In genomic region chr15:57640935-57641682, GRCh38 we compare ENCODE assay signal across 8 cellular contexts. TPM values are rescaled to one million over a fixed set of nuclear protein-coding genes. Genes with fewer than 3 reads are reported as not detected.
DNase-seq lines count a peak whose midpoint lies in the region; ATAC-seq, FAIRE-seq and TF ChIP-seq lines count a peak whose summit lies in the region.

No MANE protein-coding gene starts in this region.

- H3K4me1 Mint-ChIP-seq in activated CD4-positive, alpha-beta memory T cell treated with anti-CD3 and anti-CD28 coated beads for 36 hours (ENCODE audit: low read depth): peaks cover 6% of the 10 kb centered on the region
- H3K4me1 Mint-ChIP-seq in activated CD4-positive, alpha-beta memory T cell treated with anti-CD3 and anti-CD28 coated beads, Interleukin-2, amount 10 ng/mL, durations not matched to agents 7 days and 5 days: no peaks in the 10 kb centered on the region

- H3K9me3 ChIP-seq in HepG2 (ENCODE audit: low read length): no peaks in the 10 kb centered on the region

- no peak overlapping the region for H3K4me3 ChIP-seq in LNCaP clone FGC (ENCODE audit: low read depth, low read length)
- H3K4me3 ChIP-seq in astrocyte of the spinal cord (ENCODE audit: low read depth, low read length): no peak overlapping the region
- H3K4me3 ChIP-seq in HepG2 (replicated peaks in 1 of 3; ENCODE audit: insufficient read depth in 1 of 3, low read depth in 2 of 3, low read length in 3 of 3): no peak overlapping the region

- H4K20me1 ChIP-seq in HepG2 (ENCODE audit: insufficient read depth, low read length): no peaks in the 10 kb centered on the region

- H3K27me3 Mint-ChIP-seq in activated CD4-positive, alpha-beta memory T cell treated with anti-CD3 and anti-CD28 coated beads for 36 hours: peaks cover 3% of the 10 kb centered on the region
- H3K27me3 Mint-ChIP-seq in activated CD4-positive, alpha-beta memory T cell treated with anti-CD3 and anti-CD28 coated beads, Interleukin-2, amount 10 ng/mL, durations not matched to agents 7 days and 5 days: peaks cover 12% of the 10 kb centered on the region

- intact Hi-C loops in activated CD4-positive, alpha-beta memory T cell treated with anti-CD3 and anti-CD28 coated beads for 36 hours (cut with micrococcal nuclease): loop anchor here (5.0 to 10.0 kb wide), 2 partner anchors 79 to 224 kb away; no protein-coding TSS in a partner anchor
- intact Hi-C loops in HepG2 (cut with micrococcal nuclease; ENCODE audit: unreplicated experiment): loop anchor here (2.0 kb wide), 1 partner anchor 80 kb away; no protein-coding TSS in a partner anchor

- ATAC-seq in HepG2 (peak; percentile 83), GM18498 (IDR thresholded peaks at IDR 0.05; ENCODE audit: unreplicated experiment) (no peak), GM18511 (IDR thresholded peaks at IDR 0.05; ENCODE audit: unreplicated experiment) (no peak)

- no peaks in the 10 kb centered on the region for H3K9me3 Mint-ChIP-seq in activated CD4-positive, alpha-beta memory T cell treated with anti-CD3 and anti-CD28 coated beads for 36 hours
- no peaks in the 10 kb centered on the region for H3K9me3 Mint-ChIP-seq in activated CD4-positive, alpha-beta memory T cell treated with anti-CD3 and anti-CD28 coated beads, Interleukin-2, amount 10 ng/mL, durations not matched to agents 7 days and 5 days

- FAIRE-seq in HepG2 (lab: Jason Lieb, UNC): peak; percentile 42

- no peak for TF ChIP-seq POLR2A in HepG2 (IDR thresholded peaks at IDR 0.05; ENCODE audit: insufficient read depth in 1 of 2, low read depth in 2 of 2, low read length in 2 of 2)

- CTCF ChIA-PET in activated CD4-positive, alpha-beta memory T cell treated with anti-CD3 and anti-CD28 coated beads for 36 hours (lab: Charles Lee): interaction anchor here (0.6 to 3.2 kb wide), 8 partner anchors 9 to 220 kb away, joined by 3 to 8 read pairs (median 6); no protein-coding TSS in a partner anchor
- CTCF ChIA-PET in activated CD4-positive, alpha-beta memory T cell treated with anti-CD3 and anti-CD28 coated beads, Interleukin-2, amount 10 ng/mL, durations not matched to agents 7 days and 5 days (lab: Charles Lee): interaction anchor here (0.8 to 2.1 kb wide), 7 partner anchors 9 to 220 kb away, joined by 3 to 8 read pairs (median 4); partner anchors contain the start of gene POLR2M
- CTCF ChIA-PET in HepG2 (lab: Yijun Ruan, JAX; ENCODE audit: low intra/inter-chr PET ratio, low total read pairs): interaction anchor here (0.9 kb wide), 1 partner anchor 81 kb away, joined by 4 read pairs; no protein-coding TSS in a partner anchor

- in situ Hi-C loops in astrocyte of the spinal cord (cut with HindIII; ENCODE audit: low sequenced_read_pairs) (no loop called here), HepG2 (cut with HindIII; ENCODE audit: extremely low pct_ligation_motif_present, low pct_unique_long_range_greater_than_20kb) (no loop called here)

- POLR2A ChIA-PET in activated CD4-positive, alpha-beta memory T cell treated with anti-CD3 and anti-CD28 coated beads for 36 hours (lab: Charles Lee): no interaction called here
- POLR2A ChIA-PET in activated CD4-positive, alpha-beta memory T cell treated with anti-CD3 and anti-CD28 coated beads, Interleukin-2, amount 10 ng/mL, durations not matched to agents 7 days and 5 days (lab: Charles Lee): interaction anchor here (0.7 kb wide), 1 partner anchor 66 kb away, joined by 3 read pairs; the partner anchor contains the start of gene POLR2M
- POLR2A ChIA-PET in HepG2 (lab: Yijun Ruan, JAX): no interaction called here

- H3K4me1 ChIP-seq in HepG2 (ENCODE audit: insufficient read depth, low read length): no peaks in the 10 kb centered on the region

- H3K36me3 ChIP-seq in HepG2 (replicated peaks in 1 of 2; ENCODE audit: control insufficient read depth in 1 of 2, insufficient read depth in 2 of 2, low read length in 2 of 2): no peaks in the 10 kb centered on the region

- H3K9ac ChIP-seq in HepG2 (ENCODE audit: insufficient read depth, low read depth, low read length): no peak overlapping the region

- BruUV-seq in HepG2 (replicated peaks; lab: Mats Ljungman, UMichigan): no TSS peak

- no peak overlapping the region for H2AFZ ChIP-seq in HepG2 (ENCODE audit: low read length)

- no peak overlapping the region for H3K4me2 ChIP-seq in HepG2 (ENCODE audit: low read depth, low read length)

- H3K27ac Mint-ChIP-seq in activated CD4-positive, alpha-beta memory T cell treated with anti-CD3 and anti-CD28 coated beads for 36 hours: no peak overlapping the region
- no peak overlapping the region for H3K27ac Mint-ChIP-seq in activated CD4-positive, alpha-beta memory T cell treated with anti-CD3 and anti-CD28 coated beads, Interleukin-2, amount 10 ng/mL, durations not matched to agents 7 days and 5 days

- no peaks in the 10 kb centered on the region for H3K36me3 Mint-ChIP-seq in activated CD4-positive, alpha-beta memory T cell treated with anti-CD3 and anti-CD28 coated beads for 36 hours
- no peaks in the 10 kb centered on the region for H3K36me3 Mint-ChIP-seq in activated CD4-positive, alpha-beta memory T cell treated with anti-CD3 and anti-CD28 coated beads, Interleukin-2, amount 10 ng/mL, durations not matched to agents 7 days and 5 days (ENCODE audit: low read depth)

- TF ChIP-seq RAD21 in HepG2 (CRISPR knock-in tag; IDR thresholded peaks at IDR 0.05): no peak

- H3K4me3 Mint-ChIP-seq in activated CD4-positive, alpha-beta memory T cell treated with anti-CD3 and anti-CD28 coated beads for 36 hours: no peak overlapping the region
- no peak overlapping the region for H3K4me3 Mint-ChIP-seq in activated CD4-positive, alpha-beta memory T cell treated with anti-CD3 and anti-CD28 coated beads, Interleukin-2, amount 10 ng/mL, durations not matched to agents 7 days and 5 days

- DNase-seq in activated CD4-positive, alpha-beta memory T cell treated with anti-CD3 and anti-CD28 coated beads for 36 hours: peak; percentile 29
- DNase-seq in activated CD4-positive, alpha-beta memory T cell treated with anti-CD3 and anti-CD28 coated beads, Interleukin-2, amount 10 ng/mL, durations not matched to agents 7 days and 5 days: no peak
- DNase-seq in LNCaP clone FGC (ENCODE audit: low read depth) (no peak), astrocyte of the spinal cord (ENCODE audit: low read depth, low spot score) (peak; percentile 29), HepG2 (ENCODE audit: low spot score) (peak; percentile 26), HK-2 (ENCODE audit: unreplicated experiment) (no peak)

- H3K79me2 ChIP-seq in HepG2 (ENCODE audit: insufficient read depth, low read length): no peaks in the 10 kb centered on the region

- TF ChIP-seq CTCF in LNCaP clone FGC (IDR thresholded peaks at IDR 0.05; ENCODE audit: control insufficient read depth, extremely low read depth, insufficient read depth) (peak; percentile 76), astrocyte of the spinal cord (IDR thresholded peaks at IDR 0.05; ENCODE audit: low read depth, low read length) (peak; percentile 49), HepG2 (CRISPR knock-in tag; IDR thresholded peaks at IDR 0.05) (peak; percentile 42)

- 34% methylated on average over 8 of the region's 8 CpGs for WGBS in HepG2 (ENCODE audit: low lambda C conversion rate)

- H3K27me3 ChIP-seq in HepG2 (ENCODE audit: control insufficient read depth in 1 of 2, insufficient read depth in 2 of 2, low read length in 2 of 2): peaks cover 0 to 8% of the 10 kb centered on the region in 2 experiments; a peak in 3 of 5 replicates

- TF ChIP-seq EP300 in HepG2 (IDR thresholded peaks at IDR 0.05; ENCODE audit: low read depth in 2 of 2, low read length in 2 of 2): no peak
- TF ChIP-seq EP300 in HepG2 (CRISPR knock-in tag; IDR thresholded peaks at IDR 0.05; ENCODE audit: borderline replicate concordance): no peak

- H3K27ac ChIP-seq in HepG2 (ENCODE audit: extremely low read length, insufficient read depth, low read length): no peak overlapping the region

TF ChIP-seq in HepG2, 621 proteins besides CTCF, POLR2A, EP300 and RAD21:
- peak; percentile 34 for TF ChIP-seq STAG1 (CRISPR knock-in tag; IDR thresholded peaks at IDR 0.05)
- TF ChIP-seq ZNF615 (CRISPR knock-in tag; IDR thresholded peaks at IDR 0.05; ENCODE audit: borderline replicate concordance): no peak
- peak; percentile 23; the same call in 1 of the 2 replicates for TF ChIP-seq SMC3 (IDR thresholded peaks at IDR 0.05; ENCODE audit: low read length)

RNA-seq across cellular contexts. Expression of gene MYZAP, which starts 49.4 kb away (rescaled TPM):
- under 1 TPM; 0.55 to 0.63 TPM for total RNA-seq in activated CD4-positive, alpha-beta memory T cell treated with anti-CD3 and anti-CD28 coated beads for 36 hours
- total RNA-seq in activated CD4-positive, alpha-beta memory T cell treated with anti-CD3 and anti-CD28 coated beads, Interleukin-2, amount 10 ng/mL, durations not matched to agents 7 days and 5 days: under 1 TPM in 1 of 2 experiments, not detected in 1; 0.18 TPM
- 0.13 TPM in 1 of 2 replicates, not detected in the other for total RNA-seq in HepG2 (2016; rRNA removed; fragmentation: Illumina TruSeq; extraction: Trizol)
- not detected in 2 replicates for total RNA-seq in HepG2 (2016; cell fraction: cytosol; rRNA removed; fragmentation: Illumina TruSeq; extraction: Trizol; ENCODE audit: low read depth)
- not detected in 2 replicates for total RNA-seq in HepG2 (2016; cell fraction: insoluble cytoplasmic fraction; rRNA removed; fragmentation: Illumina TruSeq; extraction: Trizol)
- total RNA-seq in HepG2 (2016; cell fraction: membrane; rRNA removed; fragmentation: Illumina TruSeq; extraction: Trizol): not detected in 2 replicates
- not detected in 2 replicates for total RNA-seq in HepG2 (2016; cell fraction: nucleus; rRNA removed; fragmentation: Illumina TruSeq; extraction: Trizol)
- polyA plus RNA-seq in HepG2 (2011; rRNA removed): not detected in 2 replicates
- polyA plus RNA-seq in HepG2 (2011; cell fraction: cytosol; rRNA removed): 0.03 TPM in 1 of 2 replicates, not detected in the other
- not detected in 2 replicates for polyA plus RNA-seq in HepG2 (2011; cell fraction: nucleus; rRNA removed)
- polyA plus RNA-seq in HepG2 (2012): not detected in 2 replicates
- polyA plus RNA-seq in HepG2 (2016; cell fraction: cytosol; fragmentation: Illumina TruSeq; extraction: Trizol; ENCODE audit: low read depth): not detected in 2 replicates
- not detected in 2 replicates for polyA plus RNA-seq in HepG2 (2016; cell fraction: insoluble cytoplasmic fraction; fragmentation: Illumina TruSeq; extraction: Trizol; ENCODE audit: low read depth)
- not detected in 2 replicates for polyA plus RNA-seq in HepG2 (2016; cell fraction: membrane; fragmentation: Illumina TruSeq; extraction: Trizol; ENCODE audit: low read depth)
- not detected in 2 replicates for polyA plus RNA-seq in HepG2 (2016; cell fraction: nucleus; fragmentation: Illumina TruSeq; extraction: Trizol; ENCODE audit: insufficient read depth, low read depth)
- 0.08 and 0.58 TPM in 2 replicates for polyA minus RNA-seq in HepG2 (2011; rRNA and poly(A)+ RNA removed; ENCODE audit: low replicate concordance)
- polyA minus RNA-seq in HepG2 (2011; cell fraction: cytosol; rRNA and poly(A)+ RNA removed): not detected in 2 replicates
- not detected in 2 replicates for polyA minus RNA-seq in HepG2 (2011; cell fraction: nucleus; rRNA and poly(A)+ RNA removed)

Comparison
In these comparisons a context has a peak if more than half of its experiments do, and no peak if none do; other contexts are left out.
1. DNase-seq: peak in activated CD4-positive, alpha-beta memory T cell treated with anti-CD3 and anti-CD28 coated beads for 36 hours (single experiment), astrocyte of the spinal cord (single experiment) and HepG2 (single experiment); none in activated CD4-positive, alpha-beta memory T cell treated with anti-CD3 and anti-CD28 coated beads, Interleukin-2, amount 10 ng/mL, durations not matched to agents 7 days and 5 days (single experiment), LNCaP clone FGC (single experiment) and HK-2 (single experiment).
2. Peak in every context shown above with its lines, with median percentiles within 50 percentile points of each other: CTCF ChIP-seq.